8 cellular contexts compared by ENCODE assay signal in genomic region chr10:114541081-114541833, GRCh38.
DNase-seq lines count a peak whose midpoint lies in the region; ATAC-seq and TF ChIP-seq lines count a peak whose summit lies in the region.

No MANE protein-coding gene starts in this region.

- no peaks in the 10 kb centered on the region for H4K20me1 ChIP-seq in fibroblast of lung (ENCODE audit: control insufficient read depth, extremely low read depth, insufficient read depth, low read length)

- peaks cover 7% of the 10 kb centered on the region for H3K4me1 ChIP-seq in fibroblast of lung (ENCODE audit: control insufficient read depth, extremely low read depth, insufficient read depth, low read length)

- H3K79me2 ChIP-seq in fibroblast of lung (ENCODE audit: control insufficient read depth, insufficient read depth, low read length) = no peaks in the 10 kb centered on the region

- no peak overlapping the region for H3K9ac ChIP-seq in fibroblast of lung (ENCODE audit: insufficient read depth, low read length)

- H3K27ac ChIP-seq in fibroblast of lung (ENCODE audit: insufficient read depth, low read length) = peak overlapping the region; percentile 46

- ATAC-seq in HG02938 (IDR thresholded peaks at IDR 0.05; ENCODE audit: unreplicated experiment) = peak; percentile 58
- no peak for ATAC-seq in GM21737 (IDR thresholded peaks at IDR 0.05; ENCODE audit: unreplicated experiment)
- no peak for ATAC-seq in HG03025 (IDR thresholded peaks at IDR 0.05; ENCODE audit: low FRiP score, unreplicated experiment)

- no peak overlapping the region for H2AFZ ChIP-seq in fibroblast of lung (ENCODE audit: low read length)

- peaks cover 2% of the 10 kb centered on the region for H3K27me3 ChIP-seq in fibroblast of lung (ENCODE audit: control insufficient read depth, insufficient read depth, low read length)

- no peaks in the 10 kb centered on the region for H3K9me3 ChIP-seq in fibroblast of lung (ENCODE audit: control insufficient read depth, insufficient read depth, low read depth, low read length)

- no peak overlapping the region for H3K4me3 ChIP-seq in fibroblast of lung (replicated peaks in 1 of 4; ENCODE audit: control extremely low read depth in 1 of 4, insufficient read depth in 1 of 4, low read depth in 3 of 4, low read length in 4 of 4)

- H3K36me3 ChIP-seq in fibroblast of lung (ENCODE audit: control insufficient read depth, insufficient read depth, low read length) = no peaks in the 10 kb centered on the region

- DNase-seq in activated CD8-positive, alpha-beta memory T cell treated with anti-CD3 and anti-CD28 coated beads, Interleukin-2, amount 50 U/mL, for 1 hour (ENCODE audit: extremely low read depth) = peak; percentile 78
- DNase-seq in fibroblast of lung (ENCODE audit: low read depth in 2 of 2) (peak; percentile 90 to 100), HK-2 (ENCODE audit: unreplicated experiment) (no peak), OCI-M1 (lab: John Stamatoyannopoulos, UW) (no peak)
- peak; percentile 61 to 68 for DNase-seq in stimulated activated CD4-positive, alpha-beta T cell treated with anti-CD3 and anti-CD28 coated beads, Interleukin-2, amount 100 ng/mL, for 24 hours

- H3K4me2 ChIP-seq in fibroblast of lung (ENCODE audit: extremely low read depth, insufficient read depth, low read length) = no peak overlapping the region

- no peak for TF ChIP-seq CTCF in fibroblast of lung (conservative IDR thresholded peaks at IDR 0.05 in 1 of 2, IDR thresholded peaks at IDR 0.05 in 1 of 2; ENCODE audit: low read depth in 1 of 2, low read length in 2 of 2)

Comparison
In these comparisons a context has a peak if more than half of its experiments do, and no peak if none do; other contexts are left out.
1. DNase-seq: peak in activated CD8-positive, alpha-beta memory T cell treated with anti-CD3 and anti-CD28 coated beads, Interleukin-2, amount 50 U/mL, for 1 hour (single experiment), fibroblast of lung (2 of 2) and stimulated activated CD4-positive, alpha-beta T cell treated with anti-CD3 and anti-CD28 coated beads, Interleukin-2, amount 100 ng/mL, for 24 hours (2 of 2); none in HK-2 (single experiment) and OCI-M1 (single experiment).